ENCODE assay signal across 14 cellular contexts in the genomic region with DNA sequence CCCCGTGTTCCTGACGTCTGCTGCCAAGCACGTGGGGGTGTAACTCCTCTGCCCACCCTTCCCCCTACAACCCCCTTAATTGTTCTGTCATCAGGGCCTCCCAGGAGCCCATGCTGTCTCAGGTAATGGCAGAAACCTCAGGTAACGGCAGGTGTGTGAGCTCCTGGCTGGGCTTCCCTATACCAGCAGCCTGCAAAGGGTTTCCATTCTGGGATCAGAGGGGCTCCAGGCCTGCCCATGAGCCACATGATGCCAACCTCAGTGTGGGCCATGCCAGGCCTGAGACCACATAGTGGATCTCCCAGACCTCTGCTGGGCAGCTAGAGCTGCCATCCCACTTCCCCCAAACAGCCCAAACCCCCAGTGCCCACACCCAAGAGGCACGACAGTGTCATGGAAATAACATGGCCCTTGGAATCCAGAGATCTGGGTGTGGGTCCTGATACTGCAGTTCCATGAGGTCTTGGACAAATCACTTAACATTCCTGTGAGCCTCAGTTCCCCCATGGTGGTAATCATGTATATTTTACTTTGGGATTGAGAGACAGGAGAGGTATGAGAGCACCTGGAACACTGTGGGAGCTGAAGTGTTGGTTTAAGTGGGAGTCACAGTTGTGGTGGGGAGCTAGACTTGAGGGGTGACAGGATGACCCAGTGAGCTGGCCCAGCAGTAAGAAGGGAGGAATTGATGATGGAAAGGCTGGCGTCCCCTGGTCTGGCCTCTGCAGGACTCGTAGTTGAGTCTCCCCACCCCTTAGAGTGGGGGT. TPM values are rescaled to one million over a fixed set of nuclear protein-coding genes. Genes with fewer than 3 reads are reported as not detected.
"Had no signal": no experiment of that assay in that cellular context is flagged by ENCODE, and none has a peak within 500 bp of the region (broad histone marks: within the 10 kb centered on the region; RNA-seq: fewer than 3 reads in every experiment).

No MANE protein-coding gene starts in this region.

- H3K27ac Mint-ChIP-seq: activated naive CD8-positive, alpha-beta T cell; activated T-helper 2 cell treated with anti-CD3 and anti-CD28 coated beads, Interferon-gamma antibody, Interleukin-2, Interleukin-4, amounts not matched to agents 10 μg/mL and 5 μg/mL and 100 μg/mL, durations not matched to agents 14 hours and 24 hours and 36 hours; T-cell; T-helper 2 cell treated with Interferon-gamma antibody and Interleukin-4, amounts not matched to agents 5 μg/mL and 100 μg/mL, for 36 hours had no signal

- H3K4me1 Mint-ChIP-seq: neural crest cell had no signal

- H3K4me3 ChIP-seq: colonic mucosa, heart right ventricle, lower lobe of right lung, prostate gland, spleen, thoracic aorta had no signal

- H3K36me3 Mint-ChIP-seq: activated naive CD8-positive, alpha-beta T cell; naive thymus-derived CD4-positive, alpha-beta T cell; T-cell had no signal

- H3K9me3 Mint-ChIP-seq: activated T-helper 2 cell treated with anti-CD3 and anti-CD28 coated beads, Interferon-gamma antibody, Interleukin-2, Interleukin-4, amounts not matched to agents 10 μg/mL and 5 μg/mL and 100 μg/mL, durations not matched to agents 14 hours and 24 hours and 36 hours; naive thymus-derived CD4-positive, alpha-beta T cell; neural crest cell; T-cell; T-helper 2 cell treated with Interferon-gamma antibody and Interleukin-4, amounts not matched to agents 5 μg/mL and 100 μg/mL, for 36 hours had no signal

- H3K27ac ChIP-seq: colonic mucosa, heart right ventricle, lower lobe of right lung, prostate gland, spleen, thoracic aorta, WERI-Rb-1 had no signal

- H3K4me3 Mint-ChIP-seq: activated naive CD8-positive, alpha-beta T cell; naive thymus-derived CD4-positive, alpha-beta T cell; neural crest cell; T-cell; T-helper 2 cell treated with Interferon-gamma antibody and Interleukin-4, amounts not matched to agents 5 μg/mL and 100 μg/mL, for 36 hours had no signal

- H3K27me3 ChIP-seq: colonic mucosa, heart right ventricle had no signal

- H3K36me3 ChIP-seq: colonic mucosa, heart right ventricle, lower lobe of right lung, prostate gland, spleen, thoracic aorta, WERI-Rb-1 had no signal

- H3K9me3 ChIP-seq: colonic mucosa, heart right ventricle, lower lobe of right lung, prostate gland, spleen, thoracic aorta had no signal

- H3K4me1 ChIP-seq: colonic mucosa had no signal

RNA-seq across cellular contexts. Expression of a gene that starts 59.6 kb away (rescaled TPM):
- total RNA-seq: activated CD8-positive, alpha-beta memory T cell treated with anti-CD3 and anti-CD28 coated beads for 36 hours had no signal
